Comparison of ENCODE assay signal across 17 cellular contexts in the genomic region with DNA sequence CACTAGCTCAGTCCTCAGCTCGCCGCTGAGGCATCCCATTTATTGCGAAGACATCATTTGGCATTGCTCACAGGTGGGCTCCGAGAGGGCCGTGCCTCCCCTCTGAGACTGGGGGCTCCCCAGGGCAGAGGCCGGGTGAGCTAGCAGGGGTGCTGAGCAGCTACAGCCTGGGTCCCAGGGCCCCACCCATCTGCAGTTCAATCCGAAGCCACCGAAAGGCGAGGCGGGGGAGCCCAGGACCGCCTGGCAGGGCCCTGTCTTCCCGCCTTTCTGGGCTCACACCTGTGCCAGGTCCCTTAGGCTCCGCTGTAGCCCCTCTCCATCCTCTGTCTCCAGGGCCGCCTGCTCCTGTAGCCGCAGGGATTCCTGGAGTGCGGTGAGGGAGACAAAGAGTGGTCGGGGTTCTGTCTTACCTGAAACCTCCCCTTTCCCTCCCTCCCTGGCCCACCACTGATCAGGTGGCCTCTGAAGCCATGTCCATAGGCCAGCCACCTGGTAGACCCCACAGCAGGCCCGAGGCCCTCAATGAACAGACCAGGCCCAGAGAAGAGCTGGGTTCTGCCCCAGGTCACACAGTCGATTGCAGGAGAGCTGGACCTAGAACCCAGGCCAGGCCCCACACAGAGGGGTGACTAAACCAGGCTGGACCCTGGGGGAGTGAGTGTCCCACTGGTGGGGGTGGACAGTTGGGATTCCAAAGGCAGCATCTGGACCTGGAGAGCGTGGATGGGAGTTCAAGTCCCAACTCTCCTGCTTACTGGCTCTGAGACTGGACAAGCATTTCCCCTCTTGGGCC. TPM values are rescaled to one million over a fixed set of nuclear protein-coding genes. Genes with fewer than 3 reads are reported as not detected.
A peak's percentile ranks its signal among the peaks of the same experiment; 100 is the strongest.
DNase-seq lines count a peak whose midpoint lies in the region; ATAC-seq, FAIRE-seq and TF ChIP-seq lines count a peak whose summit lies in the region.
"Had no signal": no experiment of that assay in that cellular context is flagged by ENCODE, and none has a peak within 500 bp of the region (broad histone marks: within the 10 kb centered on the region; RNA-seq: fewer than 3 reads in every experiment).

No MANE protein-coding gene starts in this region.

- no peaks in the 10 kb centered on the region for H3K9me3 Mint-ChIP-seq in activated naive CD4-positive, alpha-beta T cell treated with anti-CD3 and anti-CD28 coated beads, Interleukin-2, amount 10 ng/mL, durations not matched to agents 7 days and 5 days
- H3K9me3 Mint-ChIP-seq: effector memory CD8-positive, alpha-beta T cell had no signal

- no peak for TF ChIP-seq CTCF in SK-N-SH (IDR thresholded peaks at IDR 0.05)

- H3K9ac ChIP-seq in SK-N-SH = no peak overlapping the region

- H3K27me3 Mint-ChIP-seq in activated naive CD4-positive, alpha-beta T cell treated with anti-CD3 and anti-CD28 coated beads, Interleukin-2, amount 10 ng/mL, durations not matched to agents 7 days and 5 days = no peaks in the 10 kb centered on the region
- H3K27me3 Mint-ChIP-seq: effector memory CD8-positive, alpha-beta T cell had no signal

- peaks cover 49% of the 10 kb centered on the region for H3K36me3 Mint-ChIP-seq in activated naive CD4-positive, alpha-beta T cell treated with anti-CD3 and anti-CD28 coated beads, Interleukin-2, amount 10 ng/mL, durations not matched to agents 7 days and 5 days

- POLR2A ChIA-PET in SK-N-SH (lab: Yijun Ruan, JAX) = interaction anchor here (1.0 kb wide), 1 partner anchor 9 kb away, joined by 3 read pairs; no protein-coding TSS in a partner anchor

- no peaks in the 10 kb centered on the region for H3K27me3 ChIP-seq in SK-N-SH (ENCODE audit: insufficient read depth)
- no peaks in the 10 kb centered on the region for H3K27me3 ChIP-seq in small intestine (ENCODE audit: control insufficient read depth in 2 of 2, insufficient read depth in 2 of 2, low read length in 2 of 2)
- H3K27me3 ChIP-seq: testis had no signal

- no peak overlapping the region for H2AFZ ChIP-seq in SK-N-SH (ENCODE audit: low read depth)

- H3K4me3 ChIP-seq in SK-N-SH (ENCODE audit: low read depth in 2 of 2, low read length in 1 of 2) = no peak overlapping the region
- no peak overlapping the region for H3K4me3 ChIP-seq in small intestine (ENCODE audit: low read depth in 1 of 2, low read length in 2 of 2)
- H3K4me3 ChIP-seq: lung had no signal

- no peaks in the 10 kb centered on the region for H3K4me1 Mint-ChIP-seq in activated naive CD4-positive, alpha-beta T cell treated with anti-CD3 and anti-CD28 coated beads, Interleukin-2, amount 10 ng/mL, durations not matched to agents 7 days and 5 days

- WGBS in SK-N-SH (ENCODE audit: low lambda C conversion rate) = 91% methylated on average over 20 of the region's 20 CpGs
- WGBS in small intestine, 3 donors = 90 to 95% (median 92%) methylated on average over 20 of the region's 20 CpGs

- H3K9me3 ChIP-seq in SK-N-SH (no peaks in the 10 kb centered on the region), small intestine (ENCODE audit: control insufficient read depth, low read depth) (no peaks in the 10 kb centered on the region)
- H3K9me3 ChIP-seq: testis had no signal

- H3F3A ChIP-seq in SK-N-SH (replicated peaks; ENCODE audit: insufficient read depth) = no peaks in the 10 kb centered on the region

- ATAC-seq in SK-N-SH treated with all-trans-retinoic acid at 6 μM for 48 hours (no peak), left lobe of liver (no peak), GM18861 (IDR thresholded peaks at IDR 0.05; ENCODE audit: unreplicated experiment) (no peak)
- ATAC-seq: effector memory CD8-positive, alpha-beta T cell had no signal

- DNase-seq in SK-N-SH (peak; percentile 42), left lobe of liver (ENCODE audit: low spot score) (peak; percentile 62), small intestine (no peak), NCI-H2227 (lab: John Stamatoyannopoulos, UW; ENCODE audit: unreplicated experiment) (no peak)
- peak; percentile 22 for DNase-seq in activated naive CD4-positive, alpha-beta T cell treated with anti-CD3 and anti-CD28 coated beads, Interleukin-2, amount 10 ng/mL, durations not matched to agents 7 days and 5 days
- peak; percentile 25 for DNase-seq in stimulated activated CD8-positive, alpha-beta memory T cell treated with anti-CD3 and anti-CD28 coated beads, Interleukin-4, amount 100 ng/mL, for 48 hours
- DNase-seq: amniotic stem cell; COR-L47; effector memory CD8-positive, alpha-beta T cell; NCI-H1092 treated with DMSO at 0.1 percent for 48 hours; NCI-H526 treated with DMSO at 0.1 percent for 48 hours had no signal

- no peak overlapping the region for H3K4me2 ChIP-seq in SK-N-SH

- H3K27ac Mint-ChIP-seq in activated naive CD4-positive, alpha-beta T cell treated with anti-CD3 and anti-CD28 coated beads, Interleukin-2, amount 10 ng/mL, durations not matched to agents 7 days and 5 days = no peak overlapping the region

- CTCF ChIA-PET in SK-N-SH (lab: Yijun Ruan, JAX) = interaction anchor here (0.7 to 9.5 kb wide), 4 partner anchors 9 to 278 kb away, joined by 3 to 88 read pairs (median 4); a partner anchor contains a TSS
- CTCF ChIA-PET in activated naive CD4-positive, alpha-beta T cell treated with anti-CD3 and anti-CD28 coated beads, Interleukin-2, amount 10 ng/mL, durations not matched to agents 7 days and 5 days (lab: Charles Lee) = interaction anchor here (1.1 kb wide), 1 partner anchor 13 kb away, joined by 3 read pairs; no protein-coding TSS in a partner anchor

- peaks cover 32 to 46% of the 10 kb centered on the region in 2 experiments for H3K36me3 ChIP-seq in SK-N-SH (replicated peaks in 1 of 2; ENCODE audit: control insufficient read depth in 1 of 2, insufficient read depth in 2 of 2, low read length in 1 of 2)
- peaks cover 29 to 32% of the 10 kb centered on the region in 2 donors for H3K36me3 ChIP-seq in small intestine (ENCODE audit: control insufficient read depth in 2 of 2, insufficient read depth in 2 of 2, low read length in 2 of 2)

- no peak for TF ChIP-seq RAD21 in SK-N-SH (IDR thresholded peaks at IDR 0.05; ENCODE audit: low read length)

- no peak overlapping the region for H3K4me3 Mint-ChIP-seq in activated naive CD4-positive, alpha-beta T cell treated with anti-CD3 and anti-CD28 coated beads, Interleukin-2, amount 10 ng/mL, durations not matched to agents 7 days and 5 days
- H3K4me3 Mint-ChIP-seq: effector memory CD8-positive, alpha-beta T cell had no signal

- TF ChIP-seq EP300 in SK-N-SH (IDR thresholded peaks at IDR 0.05; ENCODE audit: borderline replicate concordance in 1 of 2, low read depth in 1 of 2, low read length in 1 of 2) = no peak

- no peak for FAIRE-seq in small intestine (lab: Jason Lieb, UNC)
- FAIRE-seq: HTR-8/SVneo had no signal

- H3K4me1 ChIP-seq in SK-N-SH (ENCODE audit: control insufficient read depth in 1 of 2, insufficient read depth in 2 of 2, low read depth in 1 of 2, low read length in 1 of 2) = no peaks in the 10 kb centered on the region
- H3K4me1 ChIP-seq in small intestine (ENCODE audit: control insufficient read depth in 2 of 2, insufficient read depth in 1 of 2, low read depth in 1 of 2, low read length in 1 of 2) = no peaks in the 10 kb centered on the region
- H3K4me1 ChIP-seq: testis had no signal

- peaks cover 24% of the 10 kb centered on the region for H3K79me2 ChIP-seq in SK-N-SH (ENCODE audit: insufficient read depth)

- no peak overlapping the region for H3K27ac ChIP-seq in SK-N-SH (ENCODE audit: low read depth in 2 of 2, low read length in 1 of 2)
- H3K27ac ChIP-seq in small intestine (ENCODE audit: low read depth in 1 of 2, low read length in 1 of 2) = no peak overlapping the region
- H3K27ac ChIP-seq: 22Rv1 had no signal

- no peaks in the 10 kb centered on the region for H4K20me1 ChIP-seq in SK-N-SH (ENCODE audit: insufficient read depth)

- H3K9me2 ChIP-seq in SK-N-SH = no peaks in the 10 kb centered on the region

TF ChIP-seq in SK-N-SH, 30 proteins besides CTCF, POLR2A, EP300 and RAD21 (continues in another document):
- TF ChIP-seq RXRA (IDR thresholded peaks at IDR 0.05; ENCODE audit: borderline replicate concordance, low read depth) (no peak), RCOR1 (IDR thresholded peaks at IDR 0.05; ENCODE audit: low read length) (no peak), ELF1 (IDR thresholded peaks at IDR 0.05) (no peak), FOXJ3 (CRISPR knock-in tag; IDR thresholded peaks at IDR 0.05) (no peak)
- TF ChIP-seq, protein P1, sequence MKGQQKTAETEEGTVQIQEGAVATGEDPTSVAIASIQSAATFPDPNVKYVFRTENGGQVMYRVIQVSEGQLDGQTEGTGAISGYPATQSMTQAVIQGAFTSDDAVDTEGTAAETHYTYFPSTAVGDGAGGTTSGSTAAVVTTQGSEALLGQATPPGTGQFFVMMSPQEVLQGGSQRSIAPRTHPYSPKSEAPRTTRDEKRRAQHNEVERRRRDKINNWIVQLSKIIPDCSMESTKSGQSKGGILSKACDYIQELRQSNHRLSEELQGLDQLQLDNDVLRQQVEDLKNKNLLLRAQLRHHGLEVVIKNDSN (IDR thresholded peaks at IDR 0.05; ENCODE audit: borderline replicate concordance, low read depth) = no peak

TF ChIP-seq in SK-N-SH treated with all-trans-retinoic acid at 6 μM for 48 hours, 23 proteins besides CTCF, POLR2A, EP300 and RAD21 (continues in another document):
- TF ChIP-seq ZFP3 (CRISPR knock-in tag; IDR thresholded peaks at IDR 0.05) (no peak), ZNF565 (CRISPR knock-in tag; conservative IDR thresholded peaks at IDR 0.05; ENCODE audit: low read depth) (no peak), ZNF70 (CRISPR knock-in tag; IDR thresholded peaks at IDR 0.05) (no peak), CSDC2 (CRISPR knock-in tag; IDR thresholded peaks at IDR 0.05) (no peak)
- TF ChIP-seq, protein P2, sequence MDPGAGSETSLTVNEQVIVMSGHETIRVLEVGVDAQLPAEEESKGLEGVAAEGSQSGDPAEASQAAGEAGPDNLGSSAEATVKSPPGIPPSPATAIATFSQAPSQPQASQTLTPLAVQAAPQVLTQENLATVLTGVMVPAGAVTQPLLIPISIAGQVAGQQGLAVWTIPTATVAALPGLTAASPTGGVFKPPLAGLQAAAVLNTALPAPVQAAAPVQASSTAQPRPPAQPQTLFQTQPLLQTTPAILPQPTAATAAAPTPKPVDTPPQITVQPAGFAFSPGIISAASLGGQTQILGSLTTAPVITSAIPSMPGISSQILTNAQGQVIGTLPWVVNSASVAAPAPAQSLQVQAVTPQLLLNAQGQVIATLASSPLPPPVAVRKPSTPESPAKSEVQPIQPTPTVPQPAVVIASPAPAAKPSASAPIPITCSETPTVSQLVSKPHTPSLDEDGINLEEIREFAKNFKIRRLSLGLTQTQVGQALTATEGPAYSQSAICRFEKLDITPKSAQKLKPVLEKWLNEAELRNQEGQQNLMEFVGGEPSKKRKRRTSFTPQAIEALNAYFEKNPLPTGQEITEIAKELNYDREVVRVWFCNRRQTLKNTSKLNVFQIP (CRISPR knock-in tag; IDR thresholded peaks at IDR 0.05; ENCODE audit: borderline replicate concordance, low read depth) = no peak

RNA-seq across cellular contexts. Expression of a gene that starts 18.1 kb away (rescaled TPM):
- 29.8 and 39.7 TPM in 2 replicates for polyA plus RNA-seq in SK-N-SH (2012; rRNA removed)
- 27.4 and 29.8 TPM in 2 replicates for polyA plus RNA-seq in SK-N-SH (2012; cell fraction: cytosol; rRNA removed)
- 42.5 and 61.4 TPM in 2 replicates for polyA plus RNA-seq in SK-N-SH (2012; cell fraction: nucleus; rRNA removed)
- 23.0 TPM for total RNA-seq in left lobe of liver
- polyA plus RNA-seq in small intestine = 10 to 100 TPM; 11.7 to 26.8 (median 12.4) TPM

RNA-seq across cellular contexts. Expression of a gene that starts 35.3 kb away (rescaled TPM):
- not detected in 2 replicates for polyA plus RNA-seq in SK-N-SH (2012; rRNA removed)
- polyA plus RNA-seq in SK-N-SH (2012; cell fraction: cytosol; rRNA removed) = not detected in 2 replicates
- not detected in 2 replicates for polyA plus RNA-seq in SK-N-SH (2012; cell fraction: nucleus; rRNA removed)
- total RNA-seq in left lobe of liver = 1,159 TPM
- polyA plus RNA-seq in small intestine = not detected
- polyA plus RNA-seq: lung had no signal

Comparison
In these comparisons a context has a peak if more than half of its experiments do, and no peak if none do; other contexts are left out.
1. DNase-seq: peak in SK-N-SH (single experiment), activated naive CD4-positive, alpha-beta T cell treated with anti-CD3 and anti-CD28 coated beads, Interleukin-2, amount 10 ng/mL, durations not matched to agents 7 days and 5 days (single experiment), left lobe of liver (single experiment) and stimulated activated CD8-positive, alpha-beta memory T cell treated with anti-CD3 and anti-CD28 coated beads, Interleukin-4, amount 100 ng/mL, for 48 hours (single experiment); none in small intestine (single experiment) and NCI-H2227 (single experiment).